8 cellular contexts compared by ENCODE assay signal in genomic region chr15:68559342-68560310, GRCh38. TPM values are rescaled to one million over a fixed set of nuclear protein-coding genes. Genes with fewer than 3 reads are reported as not detected.
A peak's percentile ranks its signal among the peaks of the same experiment; 100 is the strongest.
DNase-seq lines count a peak whose midpoint lies in the region; ATAC-seq, FAIRE-seq and TF ChIP-seq lines count a peak whose summit lies in the region.

No MANE protein-coding gene starts in this region.

- peaks cover 18% of the 10 kb centered on the region for H3K27me3 Mint-ChIP-seq in GM23338 (ENCODE audit: insufficient read depth, low read depth, poor library complexity)

- H3K9me3 Mint-ChIP-seq in GM23338, result peaks cover 3% of the 10 kb centered on the region; the same call in 1 of the 3 replicates

- H3K27ac ChIP-seq in GM23338 (ENCODE audit: low read depth) (peak overlapping the region; percentile 76; the same call in 1 of the 2 replicates), WERI-Rb-1 (peak overlapping the region; percentile 59), small intestine (ENCODE audit: low read depth in 1 of 2, low read length in 1 of 2) (no peak overlapping the region)

- H3K79me2 ChIP-seq in GM23338 (replicated peaks; ENCODE audit: insufficient read depth), result no peaks in the 10 kb centered on the region

- peaks cover 33% of the 10 kb centered on the region for H3K4me1 Mint-ChIP-seq in GM23338

- H3K4me3 ChIP-seq in GM23338, result peak overlapping the region; percentile 90
- H3K4me3 ChIP-seq in WERI-Rb-1 (ENCODE audit: low read depth, low read length), result peak overlapping the region; percentile 49
- H3K4me3 ChIP-seq in small intestine (ENCODE audit: low read depth in 1 of 2, low read length in 2 of 2), result peak overlapping the region in 1 of 2 donors; percentile 21

- WGBS in small intestine, 3 donors, result 1 to 2% (median 2%) methylated on average over 54 of the region's 54 CpGs

- no peak for FAIRE-seq in small intestine (lab: Jason Lieb, UNC)

- H2AFZ ChIP-seq in GM23338, result peak overlapping the region; percentile 100

- peaks cover 13% of the 10 kb centered on the region; the same call in 1 of the 2 replicates for H3K27me3 ChIP-seq in GM23338 (ENCODE audit: insufficient read depth)
- H3K27me3 ChIP-seq in WERI-Rb-1 (ENCODE audit: insufficient read depth, low read depth, severe bottlenecking), result no peaks in the 10 kb centered on the region
- H3K27me3 ChIP-seq in small intestine (ENCODE audit: control insufficient read depth in 2 of 2, insufficient read depth in 2 of 2, low read length in 2 of 2), result peaks cover 0 to 3% of the 10 kb centered on the region in 2 donors

- H3K9me3 ChIP-seq in WERI-Rb-1 (ENCODE audit: severe bottlenecking) (no peaks in the 10 kb centered on the region), small intestine (ENCODE audit: control insufficient read depth, low read depth) (no peaks in the 10 kb centered on the region)

- TF ChIP-seq CTCF in GM23338 (conservative IDR thresholded peaks at IDR 0.05; ENCODE audit: low read depth in 2 of 2) (peak; percentile 80 to 91), WERI-Rb-1 (IDR thresholded peaks at IDR 0.05; ENCODE audit: low read depth, low read length) (peak; percentile 94)

- H3K4me1 ChIP-seq in GM23338 (ENCODE audit: insufficient read depth), result peaks cover 20% of the 10 kb centered on the region
- peaks cover 0 to 4% of the 10 kb centered on the region in 2 donors for H3K4me1 ChIP-seq in small intestine (ENCODE audit: control insufficient read depth in 2 of 2, insufficient read depth in 1 of 2, low read depth in 1 of 2, low read length in 1 of 2)

- H3K36me3 Mint-ChIP-seq in GM23338 (ENCODE audit: low read depth), result 0 out of 3 replicates have a peak, but pooled peaks cover 4% of the 10 kb centered on the region

- H3K9me2 ChIP-seq in GM23338 (ENCODE audit: insufficient read depth), result no peaks in the 10 kb centered on the region

- peak overlapping the region; percentile 80 for H3K4me3 Mint-ChIP-seq in GM23338

- H4K20me1 ChIP-seq in GM23338 (replicated peaks; ENCODE audit: insufficient read depth), result no peaks in the 10 kb centered on the region

- in situ Hi-C loops in T47D (cut with HindIII; ENCODE audit: low pct_unique_long_range_greater_than_20kb, low sequenced_read_pairs), result no loop called here

- H3K27ac Mint-ChIP-seq in GM23338, result peak overlapping the region; percentile 45; the same call in 1 of the 2 replicates

- 0 out of 2 replicates have a peak, but pooled peaks cover 14% of the 10 kb centered on the region for H3F3A ChIP-seq in GM23338 (replicated peaks; ENCODE audit: low read depth)

- H3K36me3 ChIP-seq in GM23338 (ENCODE audit: insufficient read depth), result no peaks in the 10 kb centered on the region
- no peaks in the 10 kb centered on the region for H3K36me3 ChIP-seq in WERI-Rb-1
- no peaks in the 10 kb centered on the region for H3K36me3 ChIP-seq in small intestine (ENCODE audit: control insufficient read depth in 2 of 2, insufficient read depth in 2 of 2, low read length in 2 of 2)

- DNase-seq in CD1c-positive myeloid dendritic cell (ENCODE audit: extremely low spot score) (peak; percentile 83), GM23338 (ENCODE audit: low spot score) (peak; percentile 94), NCI-H1930 (lab: John Stamatoyannopoulos, UW) (peak; percentile 13 to 61), WERI-Rb-1 (peak; percentile 89), T47D (ENCODE audit: low read depth in 1 of 2, low spot score in 1 of 2) (peak; percentile 69 to 75), iPS-NIHi7 (ENCODE audit: extremely low spot score) (peak; percentile 90), small intestine (peak; percentile 65), SHP77 treated with DMSO at 0.1 percent for 48 hours (lab: John Stamatoyannopoulos, UW) (no peak)

- H3K4me2 ChIP-seq in GM23338, result peak overlapping the region; percentile 100

- peak; percentile 83 for ATAC-seq in GM23338

TF ChIP-seq in GM23338, 12 proteins besides CTCF, POLR2A, EP300 and RAD21:
- TF ChIP-seq ZNF462 (CRISPR knock-in tag; IDR thresholded peaks at IDR 0.05) (no peak), ETS1 (IDR thresholded peaks at IDR 0.05) (peak; percentile 55), CREB1 (CRISPR knock-in tag; IDR thresholded peaks at IDR 0.05; ENCODE audit: low read depth) (peak; percentile 32; the same call in 1 of the 2 replicates), ZNF331 (CRISPR knock-in tag; IDR thresholded peaks at IDR 0.05; ENCODE audit: low read depth) (no peak), POLR2AphosphoS5 (IDR thresholded peaks at IDR 0.05; ENCODE audit: low read depth) (peak; percentile 27; the same call in 1 of the 2 replicates), EZH2phosphoT487 (IDR thresholded peaks at IDR 0.05; ENCODE audit: unreplicated experiment) (no peak), STAT1 (IDR thresholded peaks at IDR 0.05; ENCODE audit: unreplicated experiment) (no peak)

RNA-seq across cellular contexts. Expression of gene CORO2B, which starts 19.2 kb away (rescaled TPM):
- 2.8 and 4.6 TPM in 2 replicates for total RNA-seq in GM23338 (2014; rRNA removed; shearing (Covaris generic))
- polyA plus RNA-seq in GM23338 (2016; fragmentation: Nextera tagmentation; extraction: Ambion mirVana) (1.4 and 1.6 TPM in 2 replicates), small intestine (1 to 10 TPM; 1.3 to 3.0 (median 1.4) TPM)

Comparison
In these comparisons a context has a peak if more than half of its experiments do, and no peak if none do; other contexts are left out.
1. H3K27ac ChIP-seq: peak in GM23338 (single experiment) and WERI-Rb-1 (single experiment); none in small intestine (0 of 2).